21 cellular contexts compared by ENCODE assay signal in genomic region chr22:31176923-31177322, GRCh38. TPM values are rescaled to one million over a fixed set of nuclear protein-coding genes. Genes with fewer than 3 reads are reported as not detected.
DNase-seq lines count a peak whose midpoint lies in the region; ATAC-seq and TF ChIP-seq lines count a peak whose summit lies in the region.
"Had no signal": no experiment of that assay in that cellular context is flagged by ENCODE, and none has a peak within 500 bp of the region (broad histone marks: within the 10 kb centered on the region; RNA-seq: fewer than 3 reads in every experiment).

No MANE protein-coding gene starts in this region.

- intact Hi-C loops in psoas muscle (cut with DNase I) (no loop called here), upper lobe of right lung (cut with DNase I) (no loop called here)

- peaks cover 35% of the 10 kb centered on the region for H4K20me1 ChIP-seq in hepatocyte (ENCODE audit: insufficient read depth, poor library complexity, severe bottlenecking)

- peaks cover 4% of the 10 kb centered on the region for H3K4me1 ChIP-seq in hepatocyte (ENCODE audit: insufficient read depth)
- peaks cover 67% of the 10 kb centered on the region for H3K4me1 ChIP-seq in psoas muscle
- peaks cover 19% of the 10 kb centered on the region for H3K4me1 ChIP-seq in upper lobe of right lung

- H3K4me1 Mint-ChIP-seq in activated T-cell treated with anti-CD3 and anti-CD28 coated beads, Interleukin-2, amount 50 U/mL, for 24 hours (ENCODE audit: low read depth): peaks cover 52% of the 10 kb centered on the region
- peaks cover 33% of the 10 kb centered on the region for H3K4me1 Mint-ChIP-seq in activated T-cell treated with anti-CD3 and anti-CD28 coated beads, Interleukin-2, amount 50 U/mL, for 4 hours (ENCODE audit: low read depth)
- peaks cover 15 to 42% of the 10 kb centered on the region in 2 donors for H3K4me1 Mint-ChIP-seq in immature natural killer cell

- H3K9me3 ChIP-seq in hepatocyte (ENCODE audit: low read depth) (no peaks in the 10 kb centered on the region), psoas muscle (no peaks in the 10 kb centered on the region), upper lobe of right lung (no peaks in the 10 kb centered on the region)
- H3K9me3 ChIP-seq: A549, adrenal gland, right lobe of liver, tibial nerve had no signal

- H3K4me3 ChIP-seq in hepatocyte (no peak overlapping the region), psoas muscle (no peak overlapping the region), upper lobe of right lung (no peak overlapping the region)
- H3K4me3 ChIP-seq: A549, adrenal gland, right lobe of liver, SK-N-MC, tibial nerve had no signal

- no peaks in the 10 kb centered on the region for H3K27me3 Mint-ChIP-seq in activated T-cell treated with anti-CD3 and anti-CD28 coated beads, Interleukin-2, amount 50 U/mL, for 24 hours
- H3K27me3 Mint-ChIP-seq in activated T-cell treated with anti-CD3 and anti-CD28 coated beads, Interleukin-2, amount 50 U/mL, for 4 hours (ENCODE audit: low read depth): no peaks in the 10 kb centered on the region
- no peaks in the 10 kb centered on the region for H3K27me3 Mint-ChIP-seq in immature natural killer cell (ENCODE audit: low read depth in 3 of 3)

- WGBS in hepatocyte (ENCODE audit: low lambda C conversion rate, missing lambda C conversion rate): 95% methylated on average over 1 of the region's 1 CpG
- 91 to 100% (median 91%) methylated on average over 1 of the region's 1 CpG for WGBS in psoas muscle, 3 donors

- H2AFZ ChIP-seq in hepatocyte: no peak overlapping the region

- H3K4me3 Mint-ChIP-seq in activated T-cell treated with anti-CD3 and anti-CD28 coated beads, Interleukin-2, amount 50 U/mL, for 24 hours: no peak overlapping the region
- H3K4me3 Mint-ChIP-seq in activated T-cell treated with anti-CD3 and anti-CD28 coated beads, Interleukin-2, amount 50 U/mL, for 4 hours: no peak overlapping the region
- H3K4me3 Mint-ChIP-seq in immature natural killer cell: no peak overlapping the region

- H3K36me3 ChIP-seq in hepatocyte (replicated peaks; ENCODE audit: insufficient read depth, low read depth) (no peaks in the 10 kb centered on the region), psoas muscle (ENCODE audit: insufficient read depth in 1 of 2, low read depth in 1 of 2) (peaks cover 0 to 8% of the 10 kb centered on the region in 2 donors), upper lobe of right lung (peaks cover 21% of the 10 kb centered on the region)
- H3K36me3 ChIP-seq: adrenal gland, right lobe of liver had no signal

- H3K36me3 Mint-ChIP-seq in activated T-cell treated with anti-CD3 and anti-CD28 coated beads, Interleukin-2, amount 50 U/mL, for 24 hours (ENCODE audit: low read depth): peaks cover 64% of the 10 kb centered on the region
- peaks cover 21% of the 10 kb centered on the region for H3K36me3 Mint-ChIP-seq in activated T-cell treated with anti-CD3 and anti-CD28 coated beads, Interleukin-2, amount 50 U/mL, for 4 hours (ENCODE audit: insufficient read depth)
- peaks cover 4 to 20% (median 13%) of the 10 kb centered on the region in 3 donors for H3K36me3 Mint-ChIP-seq in immature natural killer cell

- no peak for DNase-seq in activated T-cell treated with anti-CD3 and anti-CD28 coated beads, Interleukin-2, amount 50 U/mL, for 24 hours
- no peak for DNase-seq in activated T-cell treated with anti-CD3 and anti-CD28 coated beads, Interleukin-2, amount 50 U/mL, for 4 hours
- DNase-seq in hepatocyte (ENCODE audit: low spot score) (no peak), psoas muscle (no peak), upper lobe of right lung (no peak), immature natural killer cell (no peak), NOMO-1 treated with dmso at 0.1 percent for 144 hours (lab: John Stamatoyannopoulos, UW; ENCODE audit: unreplicated experiment) (no peak), T-helper 2 cell (no peak)
- DNase-seq: activated CD4-positive, CD25-positive, alpha-beta regulatory T cell treated with anti-CD3 and anti-CD28 coated beads, Interleukin-2, amount 50 U/mL, for 72 hours; activated effector memory CD4-positive, alpha-beta T cell treated with Interleukin-2 at 50 U/mL for 16 hours; adrenal gland; central memory CD4-positive, alpha-beta T cell; effector CD4-positive, alpha-beta T cell; islet precursor cell; midbrain; NCI-H146; right lobe of liver; stimulated activated CD8-positive, alpha-beta memory T cell treated with anti-CD3 and anti-CD28 coated beads, Interleukin-4, amount 100 ng/mL, for 48 hours had no signal

- no peaks in the 10 kb centered on the region for H3K27me3 ChIP-seq in hepatocyte
- no peaks in the 10 kb centered on the region for H3K27me3 ChIP-seq in psoas muscle (ENCODE audit: insufficient read depth in 3 of 3, low read length in 2 of 3)
- H3K27me3 ChIP-seq in upper lobe of right lung: no peaks in the 10 kb centered on the region
- H3K27me3 ChIP-seq: adrenal gland, right lobe of liver, tibial nerve had no signal

- H3K9me3 Mint-ChIP-seq in activated T-cell treated with anti-CD3 and anti-CD28 coated beads, Interleukin-2, amount 50 U/mL, for 24 hours: peaks cover 2% of the 10 kb centered on the region
- no peaks in the 10 kb centered on the region for H3K9me3 Mint-ChIP-seq in activated T-cell treated with anti-CD3 and anti-CD28 coated beads, Interleukin-2, amount 50 U/mL, for 4 hours
- no peaks in the 10 kb centered on the region for H3K9me3 Mint-ChIP-seq in immature natural killer cell

- peaks cover 92% of the 10 kb centered on the region for H3K79me2 ChIP-seq in hepatocyte

- no peaks in the 10 kb centered on the region for H3K9me2 ChIP-seq in hepatocyte (replicated peaks; ENCODE audit: insufficient read depth)

- no peak for ATAC-seq in activated T-cell treated with anti-CD3 and anti-CD28 coated beads, Interleukin-2, amount 50 U/mL, for 4 hours
- ATAC-seq in psoas muscle: no peak
- ATAC-seq in upper lobe of right lung: peak; percentile 29
- ATAC-seq: right lobe of liver had no signal

- peak overlapping the region; percentile 26 for H3K27ac Mint-ChIP-seq in activated T-cell treated with anti-CD3 and anti-CD28 coated beads, Interleukin-2, amount 50 U/mL, for 24 hours
- no peak overlapping the region for H3K27ac Mint-ChIP-seq in immature natural killer cell

- TF ChIP-seq CTCF in hepatocyte (IDR thresholded peaks at IDR 0.05; ENCODE audit: poor library complexity): no peak
- TF ChIP-seq CTCF in psoas muscle (IDR thresholded peaks at IDR 0.05): no peak
- TF ChIP-seq CTCF in upper lobe of right lung (IDR thresholded peaks at IDR 0.05): no peak

- H3K27ac ChIP-seq in hepatocyte (peak overlapping the region; percentile 63), psoas muscle (peak overlapping the region; percentile 91), upper lobe of right lung (no peak overlapping the region)
- H3K27ac ChIP-seq: adrenal gland, right lobe of liver, SK-N-MC had no signal

- no peak overlapping the region for H3K4me2 ChIP-seq in hepatocyte
- H3K4me2 ChIP-seq: A549 had no signal

RNA-seq across cellular contexts. Expression of gene RNF185, which starts 16.9 kb away (rescaled TPM):
- total RNA-seq in activated T-cell treated with anti-CD3 and anti-CD28 coated beads, Interleukin-2, amount 50 U/mL, for 4 hours: 10 to 100 TPM; 25.3 to 34.1 (median 29.9) TPM
- 48.0 and 49.3 TPM in 2 replicates for total RNA-seq in hepatocyte
- polyA plus RNA-seq in hepatocyte: 43.2 and 46.5 TPM in 2 replicates
- total RNA-seq in psoas muscle: 10 to 100 TPM; 18.7 to 38.7 (median 25.8) TPM
- 10 to 100 TPM; 16.9 to 26.7 (median 19.4) TPM for polyA plus RNA-seq in psoas muscle
- 37.9 TPM for total RNA-seq in upper lobe of right lung
- 10 to 100 TPM; 12.8 to 27.3 (median 20.1) TPM for polyA plus RNA-seq in immature natural killer cell

RNA-seq across cellular contexts. Expression of gene LIMK2, which starts 35.2 kb away (rescaled TPM):
- total RNA-seq in activated T-cell treated with anti-CD3 and anti-CD28 coated beads, Interleukin-2, amount 50 U/mL, for 4 hours: 10 to 100 TPM; 18.6 to 22.6 (median 20.6) TPM
- total RNA-seq in hepatocyte: 33.0 and 45.9 TPM in 2 replicates
- 49.9 and 52.6 TPM in 2 replicates for polyA plus RNA-seq in hepatocyte
- total RNA-seq in psoas muscle: 10 to 100 TPM; 12.5 to 73.5 (median 41.1) TPM
- polyA plus RNA-seq in psoas muscle: 1 to 10 TPM; 4.0 to 4.8 (median 4.5) TPM
- 63.0 TPM for total RNA-seq in upper lobe of right lung
- 10 to 100 TPM in 1 of 3 donors, 1 to 10 TPM in 2; 4.0 to 12.9 (median 6.2) TPM for polyA plus RNA-seq in immature natural killer cell

RNA-seq across cellular contexts. Expression of gene PLA2G3, which starts 36.6 kb away (rescaled TPM):
- not detected for total RNA-seq in activated T-cell treated with anti-CD3 and anti-CD28 coated beads, Interleukin-2, amount 50 U/mL, for 4 hours
- 0.04 and 0.10 TPM in 2 replicates for total RNA-seq in hepatocyte
- polyA plus RNA-seq in hepatocyte: 0.33 and 0.52 TPM in 2 replicates
- total RNA-seq in psoas muscle: not detected
- polyA plus RNA-seq in psoas muscle: not detected
- total RNA-seq in upper lobe of right lung: 6.9 TPM
- not detected for polyA plus RNA-seq in immature natural killer cell
- total RNA-seq: adrenal gland, right lobe of liver, tibial nerve had no signal
- polyA plus RNA-seq: A549 had no signal

RNA-seq across cellular contexts. Expression of gene INPP5J, which starts 54.2 kb away (rescaled TPM):
- total RNA-seq in activated T-cell treated with anti-CD3 and anti-CD28 coated beads, Interleukin-2, amount 50 U/mL, for 4 hours: under 1 TPM in 2 of 3 donors, not detected in 1; 0.16 to 0.21 TPM
- total RNA-seq in hepatocyte (3.4 and 3.5 TPM in 2 replicates), psoas muscle (1 to 10 TPM; 1.3 to 4.4 (median 2.5) TPM), upper lobe of right lung (4.5 TPM)
- polyA plus RNA-seq in hepatocyte (5.6 and 6.1 TPM in 2 replicates), psoas muscle (under 1 TPM; 0.14 to 0.65 (median 0.36) TPM), immature natural killer cell (not detected)
